Comparison of ENCODE assay signal across 28 cellular contexts in the genomic region with DNA sequence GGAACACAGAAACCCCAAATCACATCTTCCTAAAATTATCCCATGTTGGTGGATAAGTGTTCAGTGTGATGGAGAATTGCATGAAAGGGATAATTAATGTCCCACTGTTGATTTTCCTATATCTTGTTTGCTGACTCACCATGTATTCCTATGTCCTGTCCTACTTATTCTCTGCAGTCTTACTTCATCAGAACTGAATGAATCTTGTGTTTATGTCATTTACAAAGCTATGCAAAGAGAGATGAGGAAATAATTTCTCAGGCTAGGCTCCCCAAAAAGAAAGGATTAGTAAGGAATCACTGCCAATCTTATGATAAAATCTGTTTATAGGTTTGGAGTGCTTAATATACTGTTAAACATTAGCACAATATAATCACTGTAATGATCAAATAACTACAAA.
"Had no signal": no experiment of that assay in that cellular context is flagged by ENCODE, and none has a peak within 500 bp of the region (broad histone marks: within the 10 kb centered on the region; RNA-seq: fewer than 3 reads in every experiment).

No MANE protein-coding gene starts in this region.

- H3K27me3 ChIP-seq: breast epithelium, colonic mucosa, dorsolateral prefrontal cortex, esophagus muscularis mucosa, hepatocyte, left lung, neutrophil, ovary, right atrium auricular region had no signal

- H3K4me1 ChIP-seq: colonic mucosa, foreskin keratinocyte, prostate gland had no signal

- H3K9me3 ChIP-seq: breast epithelium, colonic mucosa, esophagus muscularis mucosa, left lung, neutrophil, ovary, prostate gland, right atrium auricular region had no signal

- H3K4me2 ChIP-seq: hepatocyte had no signal

- DNase-seq: activated B cell treated with CpG ODN at 0.5 μM for 24 hours; activated CD4-positive, alpha-beta T cell treated with anti-CD3 and anti-CD28 coated beads for 36 hours; activated CD4-positive, alpha-beta T cell treated with anti-CD3 and anti-CD28 coated beads, Interleukin-2, amount 50 U/mL, for 4 hours; activated CD8-positive, alpha-beta memory T cell treated with anti-CD3 and anti-CD28 coated beads for 24 hours; activated CD8-positive, alpha-beta memory T cell treated with anti-CD3 and anti-CD28 coated beads, Interleukin-2, amount 50 U/mL, for 4 hours; activated naive CD4-positive, alpha-beta T cell; activated T-cell treated with anti-CD3 and anti-CD28 coated beads, Interleukin-2, amount 50 U/mL, for 4 hours; amniotic stem cell; colonic mucosa; dorsolateral prefrontal cortex; effector memory CD8-positive, alpha-beta T cell; foreskin keratinocyte; immature natural killer cell; kidney glomerular epithelial cell; left lung; midbrain; natural killer cell; ovary; stimulated activated CD4-positive, alpha-beta T cell treated with anti-CD3 and anti-CD28 coated beads, Interleukin-12 subunit alpha, Interleukin-12 subunit beta, amount 100 ng/mL, for 4 hours; stimulated activated CD4-positive, alpha-beta T cell treated with anti-CD3 and anti-CD28 coated beads, Interleukin-4, amount 100 ng/mL, for 4 hours; stimulated activated naive CD8-positive, alpha-beta T cell treated with anti-CD3 and anti-CD28 coated beads, Interleukin-15, Interleukin-2, amounts not matched to agents 100 U/mL and 50 U/mL, for 24 hours; T1000 had no signal

- H3K27ac ChIP-seq: colonic mucosa, dorsolateral prefrontal cortex, esophagus muscularis mucosa, foreskin keratinocyte, hepatocyte, left lung, neutrophil, ovary, prostate gland, right atrium auricular region had no signal

- H3K4me3 ChIP-seq: breast epithelium, colonic mucosa, dorsolateral prefrontal cortex, esophagus muscularis mucosa, hepatocyte, left lung, ovary, prostate gland, right atrium auricular region had no signal

- H3K36me3 ChIP-seq: breast epithelium, colonic mucosa, esophagus muscularis mucosa, left lung, neutrophil, ovary, prostate gland, right atrium auricular region had no signal

- ATAC-seq: activated CD4-positive, alpha-beta T cell treated with anti-CD3 and anti-CD28 coated beads for 36 hours; activated T-cell treated with anti-CD3 and anti-CD28 coated beads, Interleukin-2, amount 50 U/mL, for 4 hours; effector memory CD8-positive, alpha-beta T cell; foreskin keratinocyte; left lung; natural killer cell; stimulated activated naive CD8-positive, alpha-beta T cell treated with anti-CD3 and anti-CD28 coated beads, Interleukin-15, Interleukin-2, amounts not matched to agents 100 U/mL and 50 U/mL, for 24 hours had no signal
